9 cellular contexts compared by ENCODE assay signal in the genomic region with DNA sequence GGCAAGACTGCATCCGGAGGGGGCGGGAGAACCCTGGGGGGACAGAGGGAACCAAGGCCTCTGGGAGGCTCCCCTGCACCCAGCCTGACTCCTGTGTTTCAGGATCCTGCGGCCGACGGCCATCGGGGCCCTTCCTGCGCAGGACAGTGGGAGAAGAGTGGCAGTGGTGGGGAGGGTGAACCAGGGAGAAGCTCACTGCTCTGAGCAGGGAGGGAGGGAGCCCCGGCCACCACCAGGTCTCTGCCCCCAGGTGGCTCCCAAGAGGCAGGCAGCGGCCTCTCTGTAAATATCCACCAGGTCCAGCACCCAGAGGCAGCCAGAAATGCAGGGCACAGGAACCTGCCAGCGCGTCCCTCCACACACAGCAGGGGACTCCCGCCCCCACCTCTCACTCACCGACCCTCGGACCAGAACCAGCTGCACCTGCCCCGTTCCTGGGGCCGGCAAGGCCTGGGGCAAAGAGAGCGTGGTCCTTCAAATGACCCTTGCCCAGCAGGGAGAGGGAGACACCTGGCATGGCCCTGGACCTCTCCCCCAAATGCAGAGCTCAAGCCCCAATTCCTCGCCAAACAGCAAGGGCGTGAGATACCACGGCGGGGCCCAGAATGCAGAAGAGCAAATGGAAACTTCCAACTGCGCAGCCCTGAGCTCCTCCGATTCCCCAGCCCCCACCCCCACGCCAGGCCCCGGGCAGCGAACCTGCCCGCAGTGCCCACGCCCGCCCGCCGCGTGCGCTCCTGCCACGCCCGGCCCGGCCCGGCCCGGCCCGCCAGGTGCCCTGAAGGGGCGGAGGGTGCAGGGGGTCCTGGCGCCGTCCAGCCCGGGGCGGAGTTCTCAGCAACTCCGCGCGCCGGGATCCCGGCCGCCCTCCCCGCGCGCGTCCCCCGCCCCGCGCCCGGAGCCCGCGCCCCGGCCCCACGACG. TPM values are rescaled to one million over a fixed set of nuclear protein-coding genes. Genes with fewer than 3 reads are reported as not detected.
DNase-seq lines count a peak whose midpoint lies in the region; ATAC-seq and TF ChIP-seq lines count a peak whose summit lies in the region.
"Had no signal": no experiment of that assay in that cellular context is flagged by ENCODE, and none has a peak within 500 bp of the region (broad histone marks: within the 10 kb centered on the region; RNA-seq: fewer than 3 reads in every experiment).

No MANE protein-coding gene starts in this region.

- H3K79me2 ChIP-seq in hepatocyte = no peaks in the 10 kb centered on the region

- no peaks in the 10 kb centered on the region for H3K36me3 ChIP-seq in hepatocyte (replicated peaks; ENCODE audit: insufficient read depth, low read depth)
- H3K36me3 ChIP-seq: cardiac muscle cell had no signal

- peak overlapping the region; percentile 77 for H3K4me2 ChIP-seq in hepatocyte

- no peaks in the 10 kb centered on the region for H3K36me3 Mint-ChIP-seq in CD4-positive, alpha-beta T cell (ENCODE audit: low read depth)

- H3K9me2 ChIP-seq in hepatocyte (replicated peaks; ENCODE audit: insufficient read depth) = no peaks in the 10 kb centered on the region

- H3K4me1 ChIP-seq in hepatocyte (ENCODE audit: insufficient read depth) = no peaks in the 10 kb centered on the region

- no peak overlapping the region for H2AFZ ChIP-seq in hepatocyte

- peak; percentile 28 to 48 (median 38) for DNase-seq in CD4-positive, alpha-beta T cell
- DNase-seq in M059J (ENCODE audit: low read depth) (peak; percentile 17), hepatocyte (ENCODE audit: low spot score) (peak; percentile 65), OCI-M1 (lab: John Stamatoyannopoulos, UW) (no peak), ureter (ENCODE audit: low spot score) (no peak)
- peak; percentile 77 for DNase-seq in activated effector memory CD4-positive, alpha-beta T cell treated with anti-CD3 and anti-CD28 coated beads, Interleukin-2, amount 50 U/mL, for 16 hours
- DNase-seq in stimulated activated CD4-positive, alpha-beta T cell treated with anti-CD3 and anti-CD28 coated beads, Interleukin-12 subunit alpha, Interleukin-12 subunit beta, amount 100 ng/mL, for 4 hours = peak; percentile 24

- no peaks in the 10 kb centered on the region for H3K9me3 Mint-ChIP-seq in CD4-positive, alpha-beta T cell

- H3K27me3 Mint-ChIP-seq in CD4-positive, alpha-beta T cell = peaks cover 58% of the 10 kb centered on the region

- H3K9me3 ChIP-seq in CD4-positive, alpha-beta T cell (ENCODE audit: control insufficient read depth, low read length) = no peaks in the 10 kb centered on the region
- H3K9me3 ChIP-seq in hepatocyte (ENCODE audit: low read depth) = no peaks in the 10 kb centered on the region

- no peaks in the 10 kb centered on the region for H4K20me1 ChIP-seq in hepatocyte (ENCODE audit: insufficient read depth, poor library complexity, severe bottlenecking)

- H3K27me3 ChIP-seq in CD4-positive, alpha-beta T cell (ENCODE audit: control insufficient read depth, insufficient read depth, low read length) = peaks cover 42% of the 10 kb centered on the region
- peaks cover 50% of the 10 kb centered on the region for H3K27me3 ChIP-seq in hepatocyte

- ATAC-seq in CD4-positive, alpha-beta T cell (ENCODE audit: poor library complexity) = peak; percentile 81
- ATAC-seq in HG03139 (IDR thresholded peaks at IDR 0.05; ENCODE audit: unreplicated experiment) = no peak

- intact Hi-C loops in CD4-positive, alpha-beta T cell (cut with DNase I, micrococcal nuclease) = loop anchor here (1.0 to 5.0 kb wide), 3 partner anchors 82 to 196 kb away; no protein-coding TSS in a partner anchor

- WGBS in hepatocyte (ENCODE audit: low lambda C conversion rate, missing lambda C conversion rate) = 21% methylated on average over 18 of the region's 63 CpGs

- CTCF ChIA-PET in CD4-positive, alpha-beta T cell (lab: Charles Lee) = interaction anchor here (1.0 to 2.7 kb wide), 7 partner anchors 10 to 187 kb away, joined by 3 to 14 read pairs (median 4); no protein-coding TSS in a partner anchor

- POLR2A ChIA-PET in CD4-positive, alpha-beta T cell (lab: Charles Lee) = interaction anchor here (0.6 to 1.6 kb wide), 6 partner anchors 12 to 144 kb away, joined by 3 to 6 read pairs (median 3); no protein-coding TSS in a partner anchor

- peak overlapping the region; percentile 89 for H3K4me3 Mint-ChIP-seq in CD4-positive, alpha-beta T cell

- TF ChIP-seq CTCF in CD4-positive, alpha-beta T cell (IDR thresholded peaks at IDR 0.05) = no peak
- TF ChIP-seq CTCF in hepatocyte (IDR thresholded peaks at IDR 0.05; ENCODE audit: poor library complexity) = peak; percentile 33

- H3K4me3 ChIP-seq in hepatocyte = no peak overlapping the region

- peak overlapping the region; percentile 47 for H3K27ac Mint-ChIP-seq in CD4-positive, alpha-beta T cell

- H3K27ac ChIP-seq in CD4-positive, alpha-beta T cell (ENCODE audit: low read depth, low read length) = no peak overlapping the region
- H3K27ac ChIP-seq in hepatocyte = no peak overlapping the region
- H3K27ac ChIP-seq: cardiac muscle cell had no signal

- peaks cover 5% of the 10 kb centered on the region for H3K4me1 Mint-ChIP-seq in CD4-positive, alpha-beta T cell (ENCODE audit: low read depth)

RNA-seq across cellular contexts. Expression of a gene that starts 0.8 kb away (rescaled TPM):
- 1 to 10 TPM; 1.2 to 1.4 TPM for total RNA-seq in CD4-positive, alpha-beta T cell
- total RNA-seq in M059J (2014; rRNA removed; shearing (Covaris generic)) = not detected in 2 replicates
- total RNA-seq in hepatocyte = 2.2 and 2.7 TPM in 2 replicates
- 1.4 and 1.5 TPM in 2 replicates for polyA plus RNA-seq in hepatocyte
- 4.0 TPM for total RNA-seq in ureter

Comparison
In these comparisons a context has a peak if more than half of its experiments do, and no peak if none do; other contexts are left out.
1. DNase-seq: peak in CD4-positive, alpha-beta T cell (10 of 10), M059J (single experiment), activated effector memory CD4-positive, alpha-beta T cell treated with anti-CD3 and anti-CD28 coated beads, Interleukin-2, amount 50 U/mL, for 16 hours (single experiment), hepatocyte (single experiment) and stimulated activated CD4-positive, alpha-beta T cell treated with anti-CD3 and anti-CD28 coated beads, Interleukin-12 subunit alpha, Interleukin-12 subunit beta, amount 100 ng/mL, for 4 hours (single experiment); none in OCI-M1 (single experiment) and ureter (single experiment).